In the genomic region with DNA sequence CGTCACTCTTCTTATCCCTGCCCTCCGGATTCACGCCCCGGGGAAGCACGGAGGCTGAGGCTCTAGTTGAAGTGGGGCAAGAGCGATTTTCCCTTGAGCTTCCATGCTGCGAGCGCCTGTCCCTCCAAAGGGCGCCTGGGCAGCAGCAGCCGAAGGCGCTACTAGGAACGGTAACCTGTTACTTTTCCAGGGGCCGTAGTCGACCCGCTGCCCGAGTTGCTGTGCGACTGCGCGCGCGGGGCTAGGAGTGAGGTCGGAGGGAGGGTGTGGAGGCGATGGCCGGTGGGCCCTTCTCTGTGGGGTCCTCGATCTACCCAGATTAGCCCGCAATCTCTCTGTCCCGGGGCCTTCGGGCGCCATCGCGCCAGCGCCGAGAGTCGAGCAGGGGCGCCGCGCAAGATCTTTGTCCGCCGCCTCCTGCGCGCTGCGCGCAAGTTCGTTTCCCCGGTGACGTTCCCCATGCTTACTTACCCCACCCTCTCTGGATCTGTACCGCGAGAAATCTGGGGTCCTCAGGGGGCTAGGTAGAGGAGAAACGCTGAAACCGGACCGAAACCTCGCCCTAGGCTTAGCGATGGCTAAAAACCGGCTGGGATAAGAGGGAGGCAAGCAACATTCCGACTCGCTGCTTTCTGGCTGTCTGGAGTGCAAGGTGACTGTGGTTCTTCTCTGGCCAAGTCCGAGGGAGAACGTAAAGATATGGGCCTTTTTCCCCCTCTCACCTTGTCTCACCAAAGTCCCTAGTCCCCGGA, we compare ENCODE assay signal across 8 cellular contexts. TPM values are rescaled to one million over a fixed set of nuclear protein-coding genes. Genes with fewer than 3 reads are reported as not detected.
DNase-seq lines count a peak whose midpoint lies in the region; ATAC-seq lines count a peak whose summit lies in the region.

No MANE protein-coding gene starts in this region.

- peak overlapping the region; percentile 55 for H3K27ac Mint-ChIP-seq in activated CD8-positive, alpha-beta T cell treated with anti-CD3 and anti-CD28 coated beads, Interleukin-2, amount 10 ng/mL, durations not matched to agents 7 days and 5 days

- H3K27me3 Mint-ChIP-seq in activated CD8-positive, alpha-beta T cell treated with anti-CD3 and anti-CD28 coated beads, Interleukin-2, amount 10 ng/mL, durations not matched to agents 7 days and 5 days (ENCODE audit: low read depth), result peaks cover 89% of the 10 kb centered on the region

- H3K9me3 ChIP-seq in HUES64 (ENCODE audit: insufficient read depth, low read depth, low read length), result no peaks in the 10 kb centered on the region

- WGBS in HUES64, result under 1% methylated on average over 58 of the region's 59 CpGs

- no peaks in the 10 kb centered on the region for H3K36me3 ChIP-seq in HUES64 (ENCODE audit: insufficient read depth, low read length)

- H3K4me1 ChIP-seq in HUES64 (ENCODE audit: insufficient read depth, low read length), result peaks cover 48% of the 10 kb centered on the region

- H3K4me3 ChIP-seq in HUES64 (ENCODE audit: low read length), result peak overlapping the region; percentile 72
- H3K4me3 ChIP-seq in skeletal muscle cell (ENCODE audit: low read depth, low read length), result peak overlapping the region; percentile 33

- CTCF ChIA-PET in activated CD8-positive, alpha-beta T cell treated with anti-CD3 and anti-CD28 coated beads, Interleukin-2, amount 10 ng/mL, durations not matched to agents 7 days and 5 days (lab: Charles Lee), result interaction anchor here (0.7 to 7.8 kb wide), 10 partner anchors 25 to 581 kb away, joined by 3 to 93 read pairs (median 6); no protein-coding TSS in a partner anchor

- ATAC-seq in activated CD8-positive, alpha-beta T cell treated with anti-CD3 and anti-CD28 coated beads, Interleukin-2, amount 10 ng/mL, durations not matched to agents 7 days and 5 days, result no peak
- no peak for ATAC-seq in HG02970 (IDR thresholded peaks at IDR 0.05; ENCODE audit: low FRiP score, unreplicated experiment)
- no peak for ATAC-seq in HG02885 (IDR thresholded peaks at IDR 0.05; ENCODE audit: poor library complexity, unreplicated experiment)

- DNase-seq in DMS 273 (lab: John Stamatoyannopoulos, UW; ENCODE audit: unreplicated experiment) (peak; percentile 79), glomerular visceral epithelial cell (ENCODE audit: extremely low spot score) (peak; percentile 42), skeletal muscle cell (ENCODE audit: low read depth) (no peak), KBM-7 (no peak)
- DNase-seq in activated CD8-positive, alpha-beta T cell treated with anti-CD3 and anti-CD28 coated beads, Interleukin-2, amount 10 ng/mL, durations not matched to agents 7 days and 5 days, result peak; percentile 42

- no peaks in the 10 kb centered on the region for H3K9me3 Mint-ChIP-seq in activated CD8-positive, alpha-beta T cell treated with anti-CD3 and anti-CD28 coated beads, Interleukin-2, amount 10 ng/mL, durations not matched to agents 7 days and 5 days (ENCODE audit: insufficient read depth)

- peaks cover 66% of the 10 kb centered on the region for H3K4me1 Mint-ChIP-seq in activated CD8-positive, alpha-beta T cell treated with anti-CD3 and anti-CD28 coated beads, Interleukin-2, amount 10 ng/mL, durations not matched to agents 7 days and 5 days (ENCODE audit: low read depth)

- peaks cover 96% of the 10 kb centered on the region for H3K27me3 ChIP-seq in HUES64 (ENCODE audit: insufficient read depth, low read length)

- peak overlapping the region; percentile 77 for H3K4me3 Mint-ChIP-seq in activated CD8-positive, alpha-beta T cell treated with anti-CD3 and anti-CD28 coated beads, Interleukin-2, amount 10 ng/mL, durations not matched to agents 7 days and 5 days

- POLR2A ChIA-PET in activated CD8-positive, alpha-beta T cell treated with anti-CD3 and anti-CD28 coated beads, Interleukin-2, amount 10 ng/mL, durations not matched to agents 7 days and 5 days (lab: Charles Lee), result interaction anchor here (0.6 kb wide), 1 partner anchor 447 kb away, joined by 5 read pairs; no protein-coding TSS in a partner anchor

- H3K27ac ChIP-seq in HUES64 (ENCODE audit: low read depth, low read length), result no peak overlapping the region

- H3K9ac ChIP-seq in HUES64 (ENCODE audit: low read depth, low read length), result peak overlapping the region; percentile 66; the same call in 1 of the 2 replicates

- in situ Hi-C loops in KBM-7 (cut with MboI; ENCODE audit: low pct_unique_long_range_greater_than_20kb, low sequenced_read_pairs), result loop anchor here (25.0 kb wide), 2 partner anchors 405 to 580 kb away; no protein-coding TSS in a partner anchor

- peaks cover 2% of the 10 kb centered on the region for H3K36me3 Mint-ChIP-seq in activated CD8-positive, alpha-beta T cell treated with anti-CD3 and anti-CD28 coated beads, Interleukin-2, amount 10 ng/mL, durations not matched to agents 7 days and 5 days (ENCODE audit: low read depth)

RNA-seq across cellular contexts. Expression of a gene that starts 0.7 kb away (rescaled TPM):
- 16.4 TPM for polyA plus RNA-seq in HUES64 (2013, experiment 1 of 2)
- 18.3 TPM for polyA plus RNA-seq in HUES64 (2013, experiment 2 of 2)
- 1 to 10 TPM; 1.6 to 2.2 TPM for total RNA-seq in activated CD8-positive, alpha-beta T cell treated with anti-CD3 and anti-CD28 coated beads, Interleukin-2, amount 10 ng/mL, durations not matched to agents 7 days and 5 days

RNA-seq across cellular contexts. Expression of a gene that starts 47.2 kb away (rescaled TPM):
- polyA plus RNA-seq in HUES64 (2013, experiment 1 of 2), result 3.5 TPM
- 3.7 TPM for polyA plus RNA-seq in HUES64 (2013, experiment 2 of 2)
- total RNA-seq in activated CD8-positive, alpha-beta T cell treated with anti-CD3 and anti-CD28 coated beads, Interleukin-2, amount 10 ng/mL, durations not matched to agents 7 days and 5 days, result not detected

Comparison
In these comparisons a context has a peak if more than half of its experiments do, and no peak if none do; other contexts are left out.
1. DNase-seq: peak in DMS 273 (single experiment), activated CD8-positive, alpha-beta T cell treated with anti-CD3 and anti-CD28 coated beads, Interleukin-2, amount 10 ng/mL, durations not matched to agents 7 days and 5 days (single experiment) and glomerular visceral epithelial cell (single experiment); none in skeletal muscle cell (single experiment) and KBM-7 (single experiment).